7 cellular contexts compared by ENCODE assay signal in genomic region chr3:56706629-56707028, GRCh38.
"Had no signal": no experiment of that assay in that cellular context is flagged by ENCODE, and none has a peak within 500 bp of the region (broad histone marks: within the 10 kb centered on the region; RNA-seq: fewer than 3 reads in every experiment).

No MANE protein-coding gene starts in this region.

- H3K4me3 ChIP-seq: K562 had no signal

- H3K27me3 Mint-ChIP-seq: IgD-negative memory B cell had no signal

- H3K27ac ChIP-seq: HL-60 had no signal

- ATAC-seq: HepG2, K562 had no signal

- H3K4me3 Mint-ChIP-seq: IgD-negative memory B cell had no signal

- DNase-seq: IMR-90, KBM-7, KG1 had no signal

- H3K9me3 Mint-ChIP-seq: IgD-negative memory B cell had no signal
